ENCODE assay signal across 13 cellular contexts in genomic region chr3:64977308-64978100, GRCh38.
DNase-seq lines count a peak whose midpoint lies in the region; TF ChIP-seq lines count a peak whose summit lies in the region.
"Had no signal": no experiment of that assay in that cellular context is flagged by ENCODE, and none has a peak within 500 bp of the region (broad histone marks: within the 10 kb centered on the region; RNA-seq: fewer than 3 reads in every experiment).

No MANE protein-coding gene starts in this region.

- no peaks in the 10 kb centered on the region for H3K36me3 Mint-ChIP-seq in glutamatergic neuron (ENCODE audit: unreplicated experiment)
- H3K36me3 Mint-ChIP-seq: CD4-positive, CD25-positive, alpha-beta regulatory T cell; naive thymus-derived CD4-positive, alpha-beta T cell had no signal

- no peaks in the 10 kb centered on the region for H3K9me3 Mint-ChIP-seq in glutamatergic neuron (ENCODE audit: unreplicated experiment)

- no peak overlapping the region for H3K4me3 Mint-ChIP-seq in glutamatergic neuron (ENCODE audit: unreplicated experiment)
- H3K4me3 Mint-ChIP-seq: CD4-positive, CD25-positive, alpha-beta regulatory T cell; naive thymus-derived CD4-positive, alpha-beta T cell had no signal

- no peak overlapping the region for H3K4me3 ChIP-seq in mesodermal cell (ENCODE audit: extremely low read depth, insufficient read depth, low read length, poor library complexity, severe bottlenecking)
- H3K4me3 ChIP-seq: esophagus muscularis mucosa had no signal

- CTCF ChIA-PET in RWPE1 (lab: Yijun Ruan, JAX), result no interaction called here

- intact Hi-C loops in posterior vena cava (cut with DNase I), result no loop called here

- TF ChIP-seq CTCF in RWPE1 (conservative IDR thresholded peaks at IDR 0.05; ENCODE audit: low read depth) (no peak), glutamatergic neuron (IDR thresholded peaks at IDR 0.05; ENCODE audit: partially characterized antibody, unreplicated experiment) (no peak)

- H3K9me3 ChIP-seq in mesodermal cell (ENCODE audit: control insufficient read depth, low read length), result no peaks in the 10 kb centered on the region
- H3K9me3 ChIP-seq: esophagus muscularis mucosa had no signal

- H3K27ac Mint-ChIP-seq in glutamatergic neuron (ENCODE audit: unreplicated experiment), result no peak overlapping the region
- H3K27ac Mint-ChIP-seq: CD4-positive, CD25-positive, alpha-beta regulatory T cell; naive thymus-derived CD4-positive, alpha-beta T cell had no signal

- no peak overlapping the region for H3K27ac ChIP-seq in RWPE1
- peak overlapping the region; percentile 89 for H3K27ac ChIP-seq in epithelial cell of prostate
- peak overlapping the region; percentile 3 for H3K27ac ChIP-seq in mesodermal cell (ENCODE audit: low read depth, low read length, severe bottlenecking)
- H3K27ac ChIP-seq: esophagus muscularis mucosa had no signal

- H3K4me1 Mint-ChIP-seq in glutamatergic neuron (ENCODE audit: low read depth, unreplicated experiment), result peaks cover 3% of the 10 kb centered on the region
- H3K4me1 Mint-ChIP-seq: CD4-positive, CD25-positive, alpha-beta regulatory T cell had no signal

- peak; percentile 84 for DNase-seq in ELF-1 (ENCODE audit: low read depth, low spot score)
- DNase-seq in RWPE1 (ENCODE audit: low spot score), result peak; percentile 50
- peak; percentile 95 for DNase-seq in epithelial cell of prostate (ENCODE audit: low read depth, low spot score)
- DNase-seq in GOT3 (lab: John Stamatoyannopoulos, UW), result no peak
- DNase-seq in NCI-H2029 (lab: John Stamatoyannopoulos, UW), result no peak
- DNase-seq in glutamatergic neuron, result no peak
- DNase-seq in posterior vena cava (ENCODE audit: low spot score), result no peak
- DNase-seq: CD4-positive, CD25-positive, alpha-beta regulatory T cell; Karpas-422; naive thymus-derived CD4-positive, alpha-beta T cell; T-helper 2 cell had no signal

- no peaks in the 10 kb centered on the region for H3K27me3 Mint-ChIP-seq in glutamatergic neuron (ENCODE audit: unreplicated experiment)
- H3K27me3 Mint-ChIP-seq: CD4-positive, CD25-positive, alpha-beta regulatory T cell; naive thymus-derived CD4-positive, alpha-beta T cell had no signal

- POLR2A ChIA-PET in RWPE1 (lab: Yijun Ruan, JAX; ENCODE audit: low non-redundant PET), result no interaction called here

- 96 to 97% methylated on average over 4 to 6 of the region's 8 CpGs for WGBS in mesodermal cell (ENCODE audit: insufficient coverage in 2 of 2), 2 experiments

- peaks cover 16% of the 10 kb centered on the region for H3K4me1 ChIP-seq in mesodermal cell (ENCODE audit: control insufficient read depth, insufficient read depth, low read length, poor library complexity, severe bottlenecking)

- no peaks in the 10 kb centered on the region for H3K36me3 ChIP-seq in mesodermal cell (ENCODE audit: control insufficient read depth, insufficient read depth, low read length)

Comparison
In these comparisons a context has a peak if more than half of its experiments do, and no peak if none do; other contexts are left out.
1. DNase-seq: peak in ELF-1 (single experiment), RWPE1 (single experiment) and epithelial cell of prostate (single experiment); none in GOT3 (single experiment), NCI-H2029 (single experiment), glutamatergic neuron (single experiment) and posterior vena cava (single experiment).